11 cellular contexts compared by ENCODE assay signal in the genomic region with DNA sequence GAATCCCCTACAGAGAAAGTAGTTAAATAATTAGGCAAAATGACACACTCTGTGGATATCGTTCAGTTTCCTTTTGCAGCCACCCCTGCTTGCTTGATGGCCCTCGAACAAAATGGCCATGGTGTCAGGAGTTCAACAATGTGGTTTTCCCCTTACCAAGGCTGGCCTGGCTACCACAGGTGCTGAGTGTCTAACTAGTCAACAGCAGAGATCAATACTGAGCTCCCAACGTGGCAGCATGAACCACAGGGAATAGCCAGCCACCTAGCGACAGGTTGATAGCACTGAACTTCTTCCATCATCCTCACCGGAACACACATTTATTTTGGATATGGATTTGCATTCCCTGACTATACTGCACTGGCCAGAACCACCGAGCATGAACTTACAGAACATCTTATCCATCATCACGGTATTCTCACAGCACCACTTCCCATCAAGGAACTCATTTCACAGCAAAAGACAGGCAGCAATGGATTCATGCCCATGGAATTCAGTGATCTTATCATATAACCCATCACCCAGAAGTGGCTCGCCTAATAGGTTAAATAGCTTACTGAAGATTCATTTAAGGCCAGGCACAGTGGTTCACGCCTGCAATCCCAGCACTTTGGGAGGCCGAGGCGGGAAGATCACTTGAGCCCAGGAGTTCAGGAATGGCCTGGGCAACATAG.
DNase-seq lines count a peak whose midpoint lies in the region; ATAC-seq and TF ChIP-seq lines count a peak whose summit lies in the region.
"Had no signal": no experiment of that assay in that cellular context is flagged by ENCODE, and none has a peak within 500 bp of the region (broad histone marks: within the 10 kb centered on the region; RNA-seq: fewer than 3 reads in every experiment).

No MANE protein-coding gene starts in this region.

- no peaks in the 10 kb centered on the region for H3K36me3 ChIP-seq in RWPE2 (ENCODE audit: low read depth)
- H3K36me3 ChIP-seq: upper lobe of right lung had no signal

- H3K4me1 ChIP-seq in RWPE2 (ENCODE audit: insufficient read depth, poor library complexity, severe bottlenecking), result peaks cover 12% of the 10 kb centered on the region
- H3K4me1 ChIP-seq: upper lobe of right lung had no signal

- H3K4me3 ChIP-seq in RWPE2 (ENCODE audit: severe bottlenecking), result no peak overlapping the region
- H3K4me3 ChIP-seq: upper lobe of right lung had no signal

- ATAC-seq in GM18511 (IDR thresholded peaks at IDR 0.05; ENCODE audit: unreplicated experiment), result peak; percentile 45
- peak; percentile 86 for ATAC-seq in RWPE2 (ENCODE audit: low read depth)
- ATAC-seq in GM19397 (IDR thresholded peaks at IDR 0.05; ENCODE audit: unreplicated experiment), result no peak
- no peak for ATAC-seq in HG03097 (IDR thresholded peaks at IDR 0.05; ENCODE audit: low FRiP score, unreplicated experiment)
- ATAC-seq: upper lobe of right lung had no signal

- H3K27me3 ChIP-seq in RWPE2 (ENCODE audit: insufficient read depth, poor library complexity, severe bottlenecking), result no peaks in the 10 kb centered on the region
- H3K27me3 ChIP-seq: upper lobe of right lung had no signal

- TF ChIP-seq CTCF in 22Rv1 (IDR thresholded peaks at IDR 0.05) (peak; percentile 62), RWPE2 (IDR thresholded peaks at IDR 0.05; ENCODE audit: poor library complexity, severe bottlenecking) (no peak)

- DNase-seq in RWPE2 (ENCODE audit: low spot score) (no peak), iPS-NIHi11 (ENCODE audit: low spot score) (peak; percentile 15), NCI-H446 treated with DMSO at 0.1 percent for 48 hours (lab: John Stamatoyannopoulos, UW) (no peak), NOMO-1 treated with dmso at 0.1 percent for 144 hours (lab: John Stamatoyannopoulos, UW; ENCODE audit: unreplicated experiment) (no peak)
- DNase-seq: C1 segment of cervical spinal cord, NCI-H510A treated with DMSO at 0.1 percent for 48 hours, upper lobe of right lung had no signal

- no peaks in the 10 kb centered on the region for H3K9me3 ChIP-seq in RWPE2 (ENCODE audit: severe bottlenecking)
- H3K9me3 ChIP-seq: upper lobe of right lung had no signal

- H3K27ac ChIP-seq in 22Rv1 (no peak overlapping the region), RWPE2 (ENCODE audit: poor library complexity, severe bottlenecking) (peak overlapping the region; percentile 66)
- H3K27ac ChIP-seq: upper lobe of right lung had no signal

Comparison
In these comparisons a context has a peak if more than half of its experiments do, and no peak if none do; other contexts are left out.
1. ATAC-seq: peak in GM18511 (single experiment) and RWPE2 (single experiment); none in GM19397 (single experiment) and HG03097 (single experiment).